In the genomic region with DNA sequence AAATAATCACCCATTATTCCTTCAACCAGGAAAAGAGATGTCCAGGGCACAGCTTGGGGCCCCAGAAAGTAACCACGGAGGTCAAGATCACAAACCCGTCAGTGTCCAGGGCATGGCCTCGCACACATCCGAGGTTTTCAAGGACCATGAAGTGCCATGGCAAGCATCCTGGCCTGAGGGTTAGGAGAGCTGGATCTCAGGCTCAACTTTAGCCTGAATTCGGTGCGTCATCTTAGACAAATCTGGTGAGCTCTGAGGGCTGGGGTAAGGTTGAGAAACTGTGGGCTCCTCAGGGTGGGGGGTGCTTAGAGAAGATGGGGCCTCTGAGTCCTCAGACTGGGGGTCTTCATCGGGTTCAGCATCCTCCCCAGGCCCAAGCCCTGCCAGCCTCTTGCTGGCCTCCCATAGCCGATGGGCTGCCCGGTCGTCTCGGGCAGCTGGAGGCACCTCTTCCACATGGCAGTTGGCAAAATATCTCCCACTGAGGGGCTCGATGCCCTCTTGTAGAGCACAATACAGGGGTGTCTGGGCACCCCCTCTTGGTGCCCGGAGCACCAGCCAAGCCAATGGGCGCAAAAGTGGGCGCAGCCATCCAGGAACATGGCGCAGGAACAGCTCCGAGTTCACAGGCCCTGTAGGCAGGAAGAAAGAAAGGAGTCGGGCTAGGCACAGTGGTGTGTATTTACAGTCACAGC, we compare ENCODE assay signal across 9 cellular contexts. TPM values are rescaled to one million over a fixed set of nuclear protein-coding genes. Genes with fewer than 3 reads are reported as not detected.
DNase-seq lines count a peak whose midpoint lies in the region; ATAC-seq and TF ChIP-seq lines count a peak whose summit lies in the region.
"Had no signal": no experiment of that assay in that cellular context is flagged by ENCODE, and none has a peak within 500 bp of the region (broad histone marks: within the 10 kb centered on the region; RNA-seq: fewer than 3 reads in every experiment).

No MANE protein-coding gene starts in this region.

- peaks cover 4% of the 10 kb centered on the region for H3K79me1 ChIP-seq in mesendoderm (ENCODE audit: low read length)
- no peaks in the 10 kb centered on the region for H3K79me1 ChIP-seq in neuronal stem cell (ENCODE audit: low read depth, low read length)

- H3K14ac ChIP-seq in neuronal stem cell (ENCODE audit: low read length), result no peak overlapping the region

- H2BK120ac ChIP-seq in mesendoderm (ENCODE audit: low read depth, low read length) (no peak overlapping the region), neuronal stem cell (ENCODE audit: low read depth, low read length) (no peak overlapping the region)

- H2BK15ac ChIP-seq in mesendoderm (replicated peaks; ENCODE audit: low read depth) (no peak overlapping the region), neuronal stem cell (ENCODE audit: low read length) (no peak overlapping the region)

- peaks cover 63% of the 10 kb centered on the region for H3K4me1 Mint-ChIP-seq in activated naive CD4-positive, alpha-beta T cell treated with anti-CD3 and anti-CD28 coated beads, Interleukin-2, amount 50 U/mL, for 24 hours

- peak overlapping the region; percentile 99 for H3K56ac ChIP-seq in mesendoderm (ENCODE audit: low read length)

- DNase-seq in activated naive CD4-positive, alpha-beta T cell (lab: John Stamatoyannopoulos, UW), result no peak
- DNase-seq in mesendoderm (no peak), upper lobe of left lung (no peak), neuronal stem cell (ENCODE audit: low spot score) (no peak)
- DNase-seq: NCI-H446 treated with DMSO at 0.1 percent for 48 hours had no signal

- H3K79me2 ChIP-seq in mesendoderm (ENCODE audit: control insufficient read depth, insufficient read depth, low read length), result no peaks in the 10 kb centered on the region

- TF ChIP-seq POLR2A in upper lobe of left lung (IDR thresholded peaks at IDR 0.05), result no peak

- H3K4me3 Mint-ChIP-seq in activated naive CD4-positive, alpha-beta T cell treated with anti-CD3 and anti-CD28 coated beads, Interleukin-2, amount 50 U/mL, for 24 hours, result peak overlapping the region; percentile 93

- H3K4me1 ChIP-seq in mesendoderm (ENCODE audit: control insufficient read depth, low read depth, low read length), result peaks cover 7% of the 10 kb centered on the region
- H3K4me1 ChIP-seq in upper lobe of left lung, result peaks cover 43 to 68% (median 50%) of the 10 kb centered on the region in 4 donors
- H3K4me1 ChIP-seq in neuronal stem cell (ENCODE audit: control insufficient read depth in 2 of 2, insufficient read depth in 1 of 2, low read depth in 1 of 2, low read length in 2 of 2), result peaks cover 8 to 12% of the 10 kb centered on the region in 2 donors

- H4K91ac ChIP-seq in neuronal stem cell (ENCODE audit: low read depth, low read length, poor library complexity), result no peak overlapping the region

- H3K9me3 Mint-ChIP-seq in activated naive CD4-positive, alpha-beta T cell treated with anti-CD3 and anti-CD28 coated beads, Interleukin-2, amount 50 U/mL, for 24 hours, result no peaks in the 10 kb centered on the region

- no CpG with 5 or more reads among the region's 18 CpGs for WGBS in mesendoderm (ENCODE audit: extremely low coverage, insufficient coverage, low lambda C conversion rate)
- WGBS in upper lobe of left lung, 2 donors, result 56 to 72% methylated on average over 10 to 15 of the region's 18 CpGs
- WGBS in neuronal stem cell (ENCODE audit: extremely low coverage in 2 of 2, insufficient read length in 2 of 2, insufficient replicate concordance in 1 of 2), 2 donors, result no CpG with 5 or more reads among the region's 18 CpGs

- H3K4me3 ChIP-seq in mesendoderm (ENCODE audit: low read length) (no peak overlapping the region), upper lobe of left lung (peak overlapping the region in 2 of 4 donors; percentile 92 to 96), neuronal stem cell (ENCODE audit: low read length in 2 of 2) (no peak overlapping the region)

- no peak overlapping the region for H2BK12ac ChIP-seq in neuronal stem cell (ENCODE audit: low read length)

- H2AK5ac ChIP-seq in mesendoderm (ENCODE audit: low read length), result peak overlapping the region; percentile 96
- H2AK5ac ChIP-seq in neuronal stem cell (ENCODE audit: low read depth, low read length), result no peak overlapping the region

- H3K4me2 ChIP-seq in mesendoderm (ENCODE audit: low read length), result no peak overlapping the region
- no peak overlapping the region for H3K4me2 ChIP-seq in neuronal stem cell (ENCODE audit: insufficient read depth, low read length, poor library complexity, severe bottlenecking)

- H3K27me3 ChIP-seq in mesendoderm (ENCODE audit: insufficient read depth, low read length, poor library complexity) (no peaks in the 10 kb centered on the region), upper lobe of left lung (no peaks in the 10 kb centered on the region), neuronal stem cell (ENCODE audit: control insufficient read depth in 3 of 3, insufficient read depth in 3 of 3, low read depth in 1 of 3, low read length in 3 of 3) (no peaks in the 10 kb centered on the region)

- ATAC-seq in upper lobe of left lung (ENCODE audit: low FRiP score in 2 of 2), result no peak
- ATAC-seq in HG03025 (IDR thresholded peaks at IDR 0.05; ENCODE audit: low FRiP score, unreplicated experiment), result no peak
- ATAC-seq in HG03457 (IDR thresholded peaks at IDR 0.05; ENCODE audit: unreplicated experiment), result no peak

- H3K9ac ChIP-seq in mesendoderm (ENCODE audit: low read length), result peak overlapping the region; percentile 97
- no peak overlapping the region for H3K9ac ChIP-seq in neuronal stem cell (ENCODE audit: low read depth, low read length, poor library complexity)

- no peak for TF ChIP-seq EP300 in upper lobe of left lung (IDR thresholded peaks at IDR 0.05)

- H3K4ac ChIP-seq in mesendoderm (ENCODE audit: low read depth, low read length), result no peak overlapping the region
- H3K4ac ChIP-seq in neuronal stem cell (ENCODE audit: low read length), result no peak overlapping the region

- no peaks in the 10 kb centered on the region for H3K27me3 Mint-ChIP-seq in activated naive CD4-positive, alpha-beta T cell treated with anti-CD3 and anti-CD28 coated beads, Interleukin-2, amount 50 U/mL, for 24 hours

- H3K27ac Mint-ChIP-seq in activated naive CD4-positive, alpha-beta T cell treated with anti-CD3 and anti-CD28 coated beads, Interleukin-2, amount 50 U/mL, for 24 hours, result peak overlapping the region; percentile 97

- H3K18ac ChIP-seq in mesendoderm (ENCODE audit: low read length) (no peak overlapping the region), neuronal stem cell (ENCODE audit: low read length) (no peak overlapping the region)

- H3K9me3 ChIP-seq in upper lobe of left lung (no peaks in the 10 kb centered on the region), neuronal stem cell (replicated peaks in 1 of 2; ENCODE audit: control insufficient read depth in 2 of 2, insufficient read depth in 1 of 2, low read depth in 1 of 2, low read length in 2 of 2) (no peaks in the 10 kb centered on the region)

- H3K36me3 ChIP-seq in mesendoderm (ENCODE audit: control insufficient read depth, insufficient read depth, low read length) (no peaks in the 10 kb centered on the region), upper lobe of left lung (no peaks in the 10 kb centered on the region), neuronal stem cell (replicated peaks in 1 of 2; ENCODE audit: control insufficient read depth in 2 of 2, insufficient read depth in 2 of 2, low read length in 2 of 2) (peaks cover 0 to 33% of the 10 kb centered on the region in 2 donors)

- no peak overlapping the region for H2AFZ ChIP-seq in neuronal stem cell (ENCODE audit: low read length)

- no peak overlapping the region for H3K23ac ChIP-seq in mesendoderm (ENCODE audit: low read length)
- no peak overlapping the region for H3K23ac ChIP-seq in neuronal stem cell (ENCODE audit: low read depth, low read length, poor library complexity)

- H4K5ac ChIP-seq in mesendoderm (ENCODE audit: low read length), result no peak overlapping the region

- no peak overlapping the region for H2BK5ac ChIP-seq in mesendoderm (ENCODE audit: low read length)
- no peak overlapping the region for H2BK5ac ChIP-seq in neuronal stem cell (ENCODE audit: low read length)

- TF ChIP-seq CTCF in upper lobe of left lung (IDR thresholded peaks at IDR 0.05), result no peak

- peak overlapping the region; percentile 91 for H3K27ac ChIP-seq in angular gyrus (ENCODE audit: low read depth, low read length)
- no peak overlapping the region for H3K27ac ChIP-seq in mesendoderm (ENCODE audit: low read depth, low read length)
- peak overlapping the region; percentile 96 to 97 (median 96) for H3K27ac ChIP-seq in upper lobe of left lung
- no peak overlapping the region for H3K27ac ChIP-seq in neuronal stem cell (replicated peaks; ENCODE audit: low read length)

- H3K36me3 Mint-ChIP-seq in activated naive CD4-positive, alpha-beta T cell treated with anti-CD3 and anti-CD28 coated beads, Interleukin-2, amount 50 U/mL, for 24 hours, result peaks cover 10% of the 10 kb centered on the region

- H4K8ac ChIP-seq in mesendoderm (ENCODE audit: low read depth, low read length), result no peak overlapping the region
- no peak overlapping the region for H4K8ac ChIP-seq in neuronal stem cell (ENCODE audit: low read depth, low read length)

RNA-seq across cellular contexts. Expression of a gene that starts 0.9 kb away (rescaled TPM):
- polyA plus RNA-seq in mesendoderm (2013, experiment 1 of 2), result 48.9 TPM
- 54.5 TPM for polyA plus RNA-seq in mesendoderm (2013, experiment 2 of 2)
- total RNA-seq in upper lobe of left lung, result 100 to 1,000 TPM in 2 of 6 donors, 10 to 100 TPM in 4; 75.4 to 211 (median 85.8) TPM
- polyA plus RNA-seq in neuronal stem cell (2013, experiment 1 of 2), result 95.3 TPM
- polyA plus RNA-seq in neuronal stem cell (2013, experiment 2 of 2), result 94.8 TPM

RNA-seq across cellular contexts. Expression of a gene that starts 4.5 kb away (rescaled TPM):
- polyA plus RNA-seq in mesendoderm (2013, experiment 1 of 2), result 10.9 TPM
- polyA plus RNA-seq in mesendoderm (2013, experiment 2 of 2), result 11.0 TPM
- total RNA-seq in upper lobe of left lung, result 10 to 100 TPM in 5 of 6 donors, 1 to 10 TPM in 1; 2.1 to 21.8 (median 15.0) TPM
- 15.4 TPM for polyA plus RNA-seq in neuronal stem cell (2013, experiment 1 of 2)
- 14.5 TPM for polyA plus RNA-seq in neuronal stem cell (2013, experiment 2 of 2)

RNA-seq across cellular contexts. Expression of a gene that starts 43.6 kb away (rescaled TPM):
- 55.8 TPM for polyA plus RNA-seq in mesendoderm (2013, experiment 1 of 2)
- 62.4 TPM for polyA plus RNA-seq in mesendoderm (2013, experiment 2 of 2)
- total RNA-seq in upper lobe of left lung, result 10 to 100 TPM; 22.4 to 41.3 (median 27.7) TPM
- 36.2 TPM for polyA plus RNA-seq in neuronal stem cell (2013, experiment 1 of 2)
- 39.5 TPM for polyA plus RNA-seq in neuronal stem cell (2013, experiment 2 of 2)

RNA-seq across cellular contexts. Expression of a gene that starts 52.9 kb away (rescaled TPM):
- polyA plus RNA-seq in mesendoderm (2013, experiment 1 of 2), result 24.4 TPM
- 25.2 TPM for polyA plus RNA-seq in mesendoderm (2013, experiment 2 of 2)
- total RNA-seq in upper lobe of left lung, result 100 to 1,000 TPM in 1 of 6 donors, 10 to 100 TPM in 5; 38.8 to 103 (median 62.7) TPM
- polyA plus RNA-seq in neuronal stem cell (2013, experiment 1 of 2), result 24.9 TPM
- polyA plus RNA-seq in neuronal stem cell (2013, experiment 2 of 2), result 24.3 TPM

RNA-seq across cellular contexts. Expression of a gene that starts 55.8 kb away (rescaled TPM):
- 63.3 TPM for polyA plus RNA-seq in mesendoderm (2013, experiment 1 of 2)
- polyA plus RNA-seq in mesendoderm (2013, experiment 2 of 2), result 65.8 TPM
- total RNA-seq in upper lobe of left lung, result 10 to 100 TPM; 16.8 to 23.1 (median 20.1) TPM
- polyA plus RNA-seq in neuronal stem cell (2013, experiment 1 of 2), result 38.0 TPM
- 37.2 TPM for polyA plus RNA-seq in neuronal stem cell (2013, experiment 2 of 2)

Comparison
In these comparisons a context has a peak if more than half of its experiments do, and no peak if none do; other contexts are left out.
1. H3K27ac ChIP-seq: peak in angular gyrus (single experiment) and upper lobe of left lung (4 of 4); none in mesendoderm (single experiment) and neuronal stem cell (single experiment).